10 cellular contexts compared by ENCODE assay signal in genomic region chr16:1762879-1763520, GRCh38.
"Had no signal": no experiment of that assay in that cellular context is flagged by ENCODE, and none has a peak within 500 bp of the region (broad histone marks: within the 10 kb centered on the region; RNA-seq: fewer than 3 reads in every experiment).

No MANE protein-coding gene starts in this region.

- H3K4me3 ChIP-seq: left lung, tibial artery had no signal

- H3K9me3 ChIP-seq: left lung, tibial artery had no signal

- H3K4me1 ChIP-seq: left lung had no signal

- H3K27ac ChIP-seq: left lung, tibial artery, VCaP had no signal

- ATAC-seq: activated CD8-positive, alpha-beta T cell treated with anti-CD3 and anti-CD28 coated beads for 36 hours; left lung had no signal

- DNase-seq: activated CD4-positive, alpha-beta T cell treated with anti-CD3 and anti-CD28 coated beads for 4 hours; activated CD8-positive, alpha-beta memory T cell treated with anti-CD3 and anti-CD28 coated beads, Interleukin-2, amount 50 U/mL, for 4 hours; activated CD8-positive, alpha-beta T cell treated with anti-CD3 and anti-CD28 coated beads for 36 hours; activated naive CD8-positive, alpha-beta T cell treated with anti-CD3 and anti-CD28 coated beads, Interleukin-2, amount 10 ng/mL, durations not matched to agents 7 days and 5 days; foreskin melanocyte; head of caudate nucleus; left lung; T-helper 9 cell; tibial artery had no signal

- H3K27me3 ChIP-seq: left lung, tibial artery had no signal
